Comparison of ENCODE assay signal across 1 cellular context in the genomic region with DNA sequence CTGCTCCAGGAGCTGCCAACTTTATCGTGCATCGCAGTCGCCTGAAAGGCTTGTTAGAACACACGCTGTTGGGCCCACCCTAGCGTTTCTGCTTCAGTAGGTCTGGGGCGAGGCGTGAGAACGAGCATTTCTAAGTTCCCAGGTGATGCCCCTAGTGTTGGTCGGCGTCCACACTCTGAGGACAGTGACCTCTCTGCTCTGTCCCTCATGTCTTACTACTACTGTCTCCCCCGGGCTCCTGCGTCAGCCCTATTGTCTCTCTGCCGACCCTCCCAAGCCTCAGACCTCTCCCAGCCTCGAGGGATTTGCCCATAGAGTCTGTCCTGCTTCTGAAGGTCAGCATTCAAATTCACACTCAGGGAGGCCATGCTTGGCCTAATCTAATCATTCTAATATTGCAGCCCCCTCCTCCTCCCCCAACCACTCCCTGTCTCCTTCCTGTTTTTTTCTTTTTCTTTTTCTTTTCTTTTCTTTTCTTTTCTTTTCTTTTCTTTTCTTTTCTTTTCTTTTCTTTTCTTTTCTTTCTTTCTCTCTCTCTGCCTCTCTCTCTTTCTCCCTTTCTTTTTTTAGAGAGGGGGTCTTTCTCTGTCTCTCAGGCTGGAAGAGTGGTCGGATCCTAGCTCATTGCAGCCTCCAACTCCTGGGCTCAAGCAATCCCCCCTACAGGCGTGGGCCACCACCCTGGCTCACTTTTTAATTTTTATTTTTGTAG.
TF ChIP-seq lines count a peak whose summit lies in the region.

No MANE protein-coding gene starts in this region.

TF ChIP-seq in HepG2, 621 proteins besides CTCF, POLR2A, EP300 and RAD21 (continued from another document and continues in another):
- TF ChIP-seq, protein P1, sequence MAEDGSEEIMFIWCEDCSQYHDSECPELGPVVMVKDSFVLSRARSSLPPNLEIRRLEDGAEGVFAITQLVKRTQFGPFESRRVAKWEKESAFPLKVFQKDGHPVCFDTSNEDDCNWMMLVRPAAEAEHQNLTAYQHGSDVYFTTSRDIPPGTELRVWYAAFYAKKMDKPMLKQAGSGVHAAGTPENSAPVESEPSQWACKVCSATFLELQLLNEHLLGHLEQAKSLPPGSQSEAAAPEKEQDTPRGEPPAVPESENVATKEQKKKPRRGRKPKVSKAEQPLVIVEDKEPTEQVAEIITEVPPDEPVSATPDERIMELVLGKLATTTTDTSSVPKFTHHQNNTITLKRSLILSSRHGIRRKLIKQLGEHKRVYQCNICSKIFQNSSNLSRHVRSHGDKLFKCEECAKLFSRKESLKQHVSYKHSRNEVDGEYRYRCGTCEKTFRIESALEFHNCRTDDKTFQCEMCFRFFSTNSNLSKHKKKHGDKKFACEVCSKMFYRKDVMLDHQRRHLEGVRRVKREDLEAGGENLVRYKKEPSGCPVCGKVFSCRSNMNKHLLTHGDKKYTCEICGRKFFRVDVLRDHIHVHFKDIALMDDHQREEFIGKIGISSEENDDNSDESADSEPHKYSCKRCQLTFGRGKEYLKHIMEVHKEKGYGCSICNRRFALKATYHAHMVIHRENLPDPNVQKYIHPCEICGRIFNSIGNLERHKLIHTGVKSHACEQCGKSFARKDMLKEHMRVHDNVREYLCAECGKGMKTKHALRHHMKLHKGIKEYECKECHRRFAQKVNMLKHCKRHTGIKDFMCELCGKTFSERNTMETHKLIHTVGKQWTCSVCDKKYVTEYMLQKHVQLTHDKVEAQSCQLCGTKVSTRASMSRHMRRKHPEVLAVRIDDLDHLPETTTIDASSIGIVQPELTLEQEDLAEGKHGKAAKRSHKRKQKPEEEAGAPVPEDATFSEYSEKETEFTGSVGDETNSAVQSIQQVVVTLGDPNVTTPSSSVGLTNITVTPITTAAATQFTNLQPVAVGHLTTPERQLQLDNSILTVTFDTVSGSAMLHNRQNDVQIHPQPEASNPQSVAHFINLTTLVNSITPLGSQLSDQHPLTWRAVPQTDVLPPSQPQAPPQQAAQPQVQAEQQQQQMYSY (CRISPR knock-in tag; IDR thresholded peaks at IDR 0.05), result no peak
- TF ChIP-seq ZNF124 (CRISPR knock-in tag; IDR thresholded peaks at IDR 0.05) (no peak), SNAPC5 (CRISPR knock-in tag; IDR thresholded peaks at IDR 0.05; ENCODE audit: borderline replicate concordance) (no peak), ZNF768 (CRISPR knock-in tag; IDR thresholded peaks at IDR 0.05) (no peak), GFI1 (CRISPR knock-in tag; IDR thresholded peaks at IDR 0.05; ENCODE audit: borderline replicate concordance) (no peak), MZF1 (CRISPR knock-in tag; IDR thresholded peaks at IDR 0.05; ENCODE audit: borderline replicate concordance) (0 out of 2 replicates have a peak, but pooled peaks have one; percentile 6), PHF5A (CRISPR knock-in tag; IDR thresholded peaks at IDR 0.05; ENCODE audit: low read depth, unreplicated experiment) (no peak), DNMT3B (CRISPR knock-in tag; conservative IDR thresholded peaks at IDR 0.05) (0 out of 2 replicates have a peak, but pooled peaks have one; percentile 57), ZSCAN21 (CRISPR knock-in tag; IDR thresholded peaks at IDR 0.05; ENCODE audit: borderline replicate concordance) (peak; percentile 10), MEIS1 (CRISPR knock-in tag; IDR thresholded peaks at IDR 0.05; ENCODE audit: borderline replicate concordance) (no peak; the same call in 1 of the 2 replicates), BORCS8-MEF2B (CRISPR knock-in tag; IDR thresholded peaks at IDR 0.05) (no peak; the same call in 1 of the 2 replicates), TSC22D2 (CRISPR knock-in tag; IDR thresholded peaks at IDR 0.05; ENCODE audit: borderline replicate concordance) (no peak), ZBTB7A (CRISPR knock-in tag; IDR thresholded peaks at IDR 0.05) (peak; percentile 95), ZBTB43 (CRISPR knock-in tag; conservative IDR thresholded peaks at IDR 0.05) (no peak), HOXA5 (CRISPR knock-in tag; IDR thresholded peaks at IDR 0.05) (no peak), ESRRA (CRISPR knock-in tag; IDR thresholded peaks at IDR 0.05; ENCODE audit: low read depth) (no peak), THAP11 (CRISPR knock-in tag; IDR thresholded peaks at IDR 0.05) (0 out of 2 replicates have a peak, but pooled peaks have one; percentile 2), ZNF20 (CRISPR knock-in tag; IDR thresholded peaks at IDR 0.05) (no peak), ZNF350 (CRISPR knock-in tag; IDR thresholded peaks at IDR 0.05; ENCODE audit: borderline replicate concordance, low read depth) (no peak), ZBTB3 (CRISPR knock-in tag; IDR thresholded peaks at IDR 0.05; ENCODE audit: borderline replicate concordance, low read depth) (no peak), ZSCAN5A (CRISPR knock-in tag; IDR thresholded peaks at IDR 0.05; ENCODE audit: borderline replicate concordance) (no peak), SYNCRIP (IDR thresholded peaks at IDR 0.05; ENCODE audit: insufficient read depth, low read depth, low read length) (no peak), ZNF230 (CRISPR knock-in tag; IDR thresholded peaks at IDR 0.05) (no peak), ZNF607 (CRISPR knock-in tag; IDR thresholded peaks at IDR 0.05; ENCODE audit: borderline replicate concordance) (no peak), MLLT10 (CRISPR knock-in tag; IDR thresholded peaks at IDR 0.05) (no peak), ZNF749 (CRISPR knock-in tag; IDR thresholded peaks at IDR 0.05; ENCODE audit: borderline replicate concordance) (no peak), NR2F2 (IDR thresholded peaks at IDR 0.05; ENCODE audit: borderline replicate concordance, low read depth) (peak; percentile 53; the same call in 1 of the 2 replicates), JUN (CRISPR knock-in tag; IDR thresholded peaks at IDR 0.05) (0 out of 2 replicates have a peak, but pooled peaks have one; percentile 19), THYN1 (CRISPR knock-in tag; IDR thresholded peaks at IDR 0.05; ENCODE audit: borderline replicate concordance, low read depth) (no peak), ZNF232 (CRISPR knock-in tag; IDR thresholded peaks at IDR 0.05; ENCODE audit: borderline replicate concordance) (0 out of 2 replicates have a peak, but pooled peaks have one; percentile 55), ZNF275 (CRISPR knock-in tag; IDR thresholded peaks at IDR 0.05; ENCODE audit: borderline replicate concordance) (no peak), AHR (CRISPR knock-in tag; IDR thresholded peaks at IDR 0.05) (0 out of 2 replicates have a peak, but pooled peaks have one; percentile 9), SALL1 (CRISPR knock-in tag; IDR thresholded peaks at IDR 0.05) (no peak), KAT7 (CRISPR knock-in tag; IDR thresholded peaks at IDR 0.05; ENCODE audit: borderline replicate concordance) (peak; percentile 30; the same call in 1 of the 2 replicates), DPF2 (CRISPR knock-in tag; IDR thresholded peaks at IDR 0.05; ENCODE audit: borderline replicate concordance, low read depth) (0 out of 2 replicates have a peak, but pooled peaks have one; percentile 8), ZNF891 (CRISPR knock-in tag; IDR thresholded peaks at IDR 0.05) (no peak), PRPF4 (IDR thresholded peaks at IDR 0.05; ENCODE audit: low read depth, low read length, poor library complexity, severe bottlenecking) (no peak), MYNN (CRISPR knock-in tag; IDR thresholded peaks at IDR 0.05; ENCODE audit: low read depth) (no peak), TCF7L2 (IDR thresholded peaks at IDR 0.05; ENCODE audit: low read depth, low read length) (no peak), BRCA1 (CRISPR knock-in tag; IDR thresholded peaks at IDR 0.05) (no peak; the same call in 1 of the 2 replicates), ETV5 (CRISPR knock-in tag; IDR thresholded peaks at IDR 0.05; ENCODE audit: borderline replicate concordance) (peak; percentile 26; the same call in 1 of the 2 replicates), ZEB1 (IDR thresholded peaks at IDR 0.05; ENCODE audit: insufficient replicate concordance, low read depth) (peak; percentile 11), STAT5B (CRISPR knock-in tag; IDR thresholded peaks at IDR 0.05) (no peak), RARG (CRISPR knock-in tag; IDR thresholded peaks at IDR 0.05; ENCODE audit: low read depth) (no peak), ZNF260 (CRISPR knock-in tag; IDR thresholded peaks at IDR 0.05; ENCODE audit: borderline replicate concordance, low read depth) (no peak), ONECUT2 (CRISPR knock-in tag; IDR thresholded peaks at IDR 0.05) (no peak)
- TF ChIP-seq, protein P2, sequence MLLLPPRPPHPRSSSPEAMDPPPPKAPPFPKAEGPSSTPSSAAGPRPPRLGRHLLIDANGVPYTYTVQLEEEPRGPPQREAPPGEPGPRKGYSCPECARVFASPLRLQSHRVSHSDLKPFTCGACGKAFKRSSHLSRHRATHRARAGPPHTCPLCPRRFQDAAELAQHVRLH (CRISPR knock-in tag; IDR thresholded peaks at IDR 0.05; ENCODE audit: borderline replicate concordance, low read depth), result peak; percentile 77; the same call in 1 of the 2 replicates
- TF ChIP-seq, protein P3, sequence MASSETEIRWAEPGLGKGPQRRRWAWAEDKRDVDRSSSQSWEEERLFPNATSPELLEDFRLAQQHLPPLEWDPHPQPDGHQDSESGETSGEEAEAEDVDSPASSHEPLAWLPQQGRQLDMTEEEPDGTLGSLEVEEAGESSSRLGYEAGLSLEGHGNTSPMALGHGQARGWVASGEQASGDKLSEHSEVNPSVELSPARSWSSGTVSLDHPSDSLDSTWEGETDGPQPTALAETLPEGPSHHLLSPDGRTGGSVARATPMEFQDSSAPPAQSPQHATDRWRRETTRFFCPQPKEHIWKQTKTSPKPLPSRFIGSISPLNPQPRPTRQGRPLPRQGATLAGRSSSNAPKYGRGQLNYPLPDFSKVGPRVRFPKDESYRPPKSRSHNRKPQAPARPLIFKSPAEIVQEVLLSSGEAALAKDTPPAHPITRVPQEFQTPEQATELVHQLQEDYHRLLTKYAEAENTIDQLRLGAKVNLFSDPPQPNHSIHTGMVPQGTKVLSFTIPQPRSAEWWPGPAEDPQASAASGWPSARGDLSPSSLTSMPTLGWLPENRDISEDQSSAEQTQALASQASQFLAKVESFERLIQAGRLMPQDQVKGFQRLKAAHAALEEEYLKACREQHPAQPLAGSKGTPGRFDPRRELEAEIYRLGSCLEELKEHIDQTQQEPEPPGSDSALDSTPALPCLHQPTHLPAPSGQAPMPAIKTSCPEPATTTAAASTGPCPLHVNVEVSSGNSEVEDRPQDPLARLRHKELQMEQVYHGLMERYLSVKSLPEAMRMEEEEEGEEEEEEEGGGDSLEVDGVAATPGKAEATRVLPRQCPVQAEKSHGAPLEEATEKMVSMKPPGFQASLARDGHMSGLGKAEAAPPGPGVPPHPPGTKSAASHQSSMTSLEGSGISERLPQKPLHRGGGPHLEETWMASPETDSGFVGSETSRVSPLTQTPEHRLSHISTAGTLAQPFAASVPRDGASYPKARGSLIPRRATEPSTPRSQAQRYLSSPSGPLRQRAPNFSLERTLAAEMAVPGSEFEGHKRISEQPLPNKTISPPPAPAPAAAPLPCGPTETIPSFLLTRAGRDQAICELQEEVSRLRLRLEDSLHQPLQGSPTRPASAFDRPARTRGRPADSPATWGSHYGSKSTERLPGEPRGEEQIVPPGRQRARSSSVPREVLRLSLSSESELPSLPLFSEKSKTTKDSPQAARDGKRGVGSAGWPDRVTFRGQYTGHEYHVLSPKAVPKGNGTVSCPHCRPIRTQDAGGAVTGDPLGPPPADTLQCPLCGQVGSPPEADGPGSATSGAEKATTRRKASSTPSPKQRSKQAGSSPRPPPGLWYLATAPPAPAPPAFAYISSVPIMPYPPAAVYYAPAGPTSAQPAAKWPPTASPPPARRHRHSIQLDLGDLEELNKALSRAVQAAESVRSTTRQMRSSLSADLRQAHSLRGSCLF (CRISPR knock-in tag; IDR thresholded peaks at IDR 0.05; ENCODE audit: borderline replicate concordance), result no peak
- TF ChIP-seq, protein P4, sequence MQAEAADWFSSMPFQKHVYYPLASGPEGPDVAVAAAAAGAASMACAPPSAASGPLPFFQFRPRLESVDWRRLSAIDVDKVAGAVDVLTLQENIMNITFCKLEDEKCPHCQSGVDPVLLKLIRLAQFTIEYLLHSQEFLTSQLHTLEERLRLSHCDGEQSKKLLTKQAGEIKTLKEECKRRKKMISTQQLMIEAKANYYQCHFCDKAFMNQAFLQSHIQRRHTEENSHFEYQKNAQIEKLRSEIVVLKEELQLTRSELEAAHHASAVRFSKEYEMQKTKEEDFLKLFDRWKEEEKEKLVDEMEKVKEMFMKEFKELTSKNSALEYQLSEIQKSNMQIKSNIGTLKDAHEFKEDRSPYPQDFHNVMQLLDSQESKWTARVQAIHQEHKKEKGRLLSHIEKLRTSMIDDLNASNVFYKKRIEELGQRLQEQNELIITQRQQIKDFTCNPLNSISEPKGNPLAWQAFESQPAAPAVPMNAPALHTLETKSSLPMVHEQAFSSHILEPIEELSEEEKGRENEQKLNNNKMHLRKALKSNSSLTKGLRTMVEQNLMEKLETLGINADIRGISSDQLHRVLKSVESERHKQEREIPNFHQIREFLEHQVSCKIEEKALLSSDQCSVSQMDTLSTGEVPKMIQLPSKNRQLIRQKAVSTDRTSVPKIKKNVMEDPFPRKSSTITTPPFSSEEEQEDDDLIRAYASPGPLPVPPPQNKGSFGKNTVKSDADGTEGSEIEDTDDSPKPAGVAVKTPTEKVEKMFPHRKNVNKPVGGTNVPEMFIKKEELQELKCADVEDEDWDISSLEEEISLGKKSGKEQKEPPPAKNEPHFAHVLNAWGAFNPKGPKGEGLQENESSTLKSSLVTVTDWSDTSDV (CRISPR knock-in tag; IDR thresholded peaks at IDR 0.05), result no peak
